In the genomic region with DNA sequence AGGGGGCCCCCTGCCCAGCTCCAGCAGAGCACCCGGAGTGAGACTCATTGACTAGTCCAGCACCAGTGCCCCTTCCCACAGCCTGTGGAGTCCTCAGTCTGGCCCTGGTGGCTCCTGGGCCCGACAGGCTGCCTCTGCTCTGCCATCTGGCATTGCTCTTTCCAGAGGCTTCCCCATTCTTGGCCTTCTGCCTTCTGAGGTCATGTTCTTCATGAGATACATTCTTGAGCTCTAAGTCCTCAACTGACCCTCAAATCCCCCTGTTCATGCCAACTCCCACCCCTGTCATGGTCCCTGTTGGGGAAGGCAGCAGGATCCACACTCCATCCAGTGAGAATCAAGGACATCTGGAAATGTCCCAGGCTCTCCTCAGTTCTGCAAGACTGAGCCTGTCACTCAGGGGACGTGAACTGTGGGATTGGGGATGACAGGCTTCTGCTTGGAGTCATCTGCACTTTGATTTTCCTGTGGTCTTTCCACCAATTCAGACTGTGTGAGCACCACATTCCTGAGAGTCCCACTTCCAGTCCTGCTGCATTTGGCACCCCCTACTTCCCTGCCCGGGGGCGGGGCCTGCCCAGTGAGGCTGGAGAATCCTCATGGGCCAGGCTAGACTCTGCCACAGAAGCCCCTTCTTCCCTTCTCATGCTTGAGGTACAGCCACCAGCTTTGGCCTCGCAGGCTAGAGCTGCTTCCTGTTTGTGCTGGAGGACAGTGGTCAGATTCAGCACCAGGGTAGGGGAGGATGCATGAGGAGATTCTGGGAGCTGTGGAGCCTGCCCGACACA, we compare ENCODE assay signal across 10 cellular contexts. TPM values are rescaled to one million over a fixed set of nuclear protein-coding genes. Genes with fewer than 3 reads are reported as not detected.
DNase-seq lines count a peak whose midpoint lies in the region; ATAC-seq lines count a peak whose summit lies in the region.
"Had no signal": no experiment of that assay in that cellular context is flagged by ENCODE, and none has a peak within 500 bp of the region (broad histone marks: within the 10 kb centered on the region; RNA-seq: fewer than 3 reads in every experiment).

No MANE protein-coding gene starts in this region.

- H3K27ac Mint-ChIP-seq in stimulated activated naive CD8-positive, alpha-beta T cell treated with anti-CD3 and anti-CD28 coated beads, Interleukin-15, Interleukin-2, amounts not matched to agents 100 ng/mL and 50 ng/mL, for 24 hours, result peak overlapping the region; percentile 100
- peak overlapping the region; percentile 92 for H3K27ac Mint-ChIP-seq in activated T-helper 2 cell treated with anti-CD3 and anti-CD28 coated beads, Interferon-gamma antibody, Interleukin-2, Interleukin-4, amounts not matched to agents 10 μg/mL and 5 μg/mL and 100 μg/mL, durations not matched to agents 14 hours and 24 hours and 36 hours

- H3K36me3 Mint-ChIP-seq in stimulated activated naive CD8-positive, alpha-beta T cell treated with anti-CD3 and anti-CD28 coated beads, Interleukin-15, Interleukin-2, amounts not matched to agents 100 ng/mL and 50 ng/mL, for 24 hours (ENCODE audit: low read depth), result peaks cover 34% of the 10 kb centered on the region
- H3K36me3 Mint-ChIP-seq in activated T-helper 2 cell treated with anti-CD3 and anti-CD28 coated beads, Interferon-gamma antibody, Interleukin-2, Interleukin-4, amounts not matched to agents 10 μg/mL and 5 μg/mL and 100 μg/mL, durations not matched to agents 14 hours and 24 hours and 36 hours (ENCODE audit: low read depth), result peaks cover 50% of the 10 kb centered on the region

- peak overlapping the region; percentile 72 for H3K4me3 Mint-ChIP-seq in stimulated activated naive CD8-positive, alpha-beta T cell treated with anti-CD3 and anti-CD28 coated beads, Interleukin-15, Interleukin-2, amounts not matched to agents 100 ng/mL and 50 ng/mL, for 24 hours
- no peak overlapping the region for H3K4me3 Mint-ChIP-seq in activated T-helper 2 cell treated with anti-CD3 and anti-CD28 coated beads, Interferon-gamma antibody, Interleukin-2, Interleukin-4, amounts not matched to agents 10 μg/mL and 5 μg/mL and 100 μg/mL, durations not matched to agents 14 hours and 24 hours and 36 hours (ENCODE audit: low read depth)

- DNase-seq in stimulated activated naive CD8-positive, alpha-beta T cell treated with anti-CD3 and anti-CD28 coated beads, Interleukin-15, Interleukin-2, amounts not matched to agents 100 U/mL and 50 U/mL, for 24 hours, result no peak
- DNase-seq in activated T-helper 2 cell treated with anti-CD3 and anti-CD28 coated beads, Interferon-gamma antibody, Interleukin-2, Interleukin-4, amounts not matched to agents 10 μg/mL and 5 μg/mL and 100 μg/mL, durations not matched to agents 14 hours and 24 hours and 36 hours (ENCODE audit: low spot score), result no peak
- peak; percentile 25 to 30 for DNase-seq in lung microvascular endothelial cell (ENCODE audit: low read depth in 2 of 2)
- DNase-seq in G401 (ENCODE audit: low spot score), result no peak
- no peak for DNase-seq in NCI-H2107 treated with DMSO at 0.1 percent for 48 hours (lab: John Stamatoyannopoulos, UW; ENCODE audit: unreplicated experiment)
- DNase-seq: GDM1, kidney had no signal

- peaks cover 57% of the 10 kb centered on the region for H3K4me1 Mint-ChIP-seq in stimulated activated naive CD8-positive, alpha-beta T cell treated with anti-CD3 and anti-CD28 coated beads, Interleukin-15, Interleukin-2, amounts not matched to agents 100 ng/mL and 50 ng/mL, for 24 hours (ENCODE audit: low read depth)
- peaks cover 42% of the 10 kb centered on the region for H3K4me1 Mint-ChIP-seq in activated T-helper 2 cell treated with anti-CD3 and anti-CD28 coated beads, Interferon-gamma antibody, Interleukin-2, Interleukin-4, amounts not matched to agents 10 μg/mL and 5 μg/mL and 100 μg/mL, durations not matched to agents 14 hours and 24 hours and 36 hours (ENCODE audit: low read depth)

- ATAC-seq in stimulated activated naive CD8-positive, alpha-beta T cell treated with anti-CD3 and anti-CD28 coated beads, Interleukin-15, Interleukin-2, amounts not matched to agents 100 U/mL and 50 U/mL, for 24 hours, result no peak
- ATAC-seq in GM18858 (IDR thresholded peaks at IDR 0.05; ENCODE audit: unreplicated experiment), result no peak
- no peak for ATAC-seq in GM18520 (IDR thresholded peaks at IDR 0.05; ENCODE audit: unreplicated experiment)

- H3K27me3 Mint-ChIP-seq in stimulated activated naive CD8-positive, alpha-beta T cell treated with anti-CD3 and anti-CD28 coated beads, Interleukin-15, Interleukin-2, amounts not matched to agents 100 ng/mL and 50 ng/mL, for 24 hours, result no peaks in the 10 kb centered on the region
- H3K27me3 Mint-ChIP-seq in activated T-helper 2 cell treated with anti-CD3 and anti-CD28 coated beads, Interferon-gamma antibody, Interleukin-2, Interleukin-4, amounts not matched to agents 10 μg/mL and 5 μg/mL and 100 μg/mL, durations not matched to agents 14 hours and 24 hours and 36 hours (ENCODE audit: low read depth), result no peaks in the 10 kb centered on the region

- H3K9me3 Mint-ChIP-seq in stimulated activated naive CD8-positive, alpha-beta T cell treated with anti-CD3 and anti-CD28 coated beads, Interleukin-15, Interleukin-2, amounts not matched to agents 100 ng/mL and 50 ng/mL, for 24 hours, result no peaks in the 10 kb centered on the region
- H3K9me3 Mint-ChIP-seq in activated T-helper 2 cell treated with anti-CD3 and anti-CD28 coated beads, Interferon-gamma antibody, Interleukin-2, Interleukin-4, amounts not matched to agents 10 μg/mL and 5 μg/mL and 100 μg/mL, durations not matched to agents 14 hours and 24 hours and 36 hours, result no peaks in the 10 kb centered on the region

- intact Hi-C loops in activated T-helper 2 cell treated with anti-CD3 and anti-CD28 coated beads, Interferon-gamma antibody, Interleukin-2, Interleukin-4, amounts not matched to agents 10 μg/mL and 5 μg/mL and 100 μg/mL, durations not matched to agents 14 hours and 24 hours and 36 hours (cut with micrococcal nuclease), result loop anchor here (5.0 kb wide), 2 partner anchors 56 to 131 kb away; no protein-coding TSS in a partner anchor

- in situ Hi-C loops in G401 (cut with HindIII; ENCODE audit: low sequenced_read_pairs), result no loop called here

RNA-seq across cellular contexts. Expression of a gene that starts 2.7 kb away (rescaled TPM):
- total RNA-seq in activated T-helper 2 cell treated with anti-CD3 and anti-CD28 coated beads, Interferon-gamma antibody, Interleukin-2, Interleukin-4, amounts not matched to agents 10 μg/mL and 5 μg/mL and 100 μg/mL, durations not matched to agents 14 hours and 24 hours and 36 hours, result 44.4 and 46.8 TPM in 2 replicates
- 23.2 and 29.4 TPM in 2 replicates for total RNA-seq in lung microvascular endothelial cell
- 41.8 and 47.6 TPM in 2 replicates for total RNA-seq in G401 (2014; rRNA removed; shearing (Covaris generic))

RNA-seq across cellular contexts. Expression of a gene that starts 37.2 kb away (rescaled TPM):
- total RNA-seq in activated T-helper 2 cell treated with anti-CD3 and anti-CD28 coated beads, Interferon-gamma antibody, Interleukin-2, Interleukin-4, amounts not matched to agents 10 μg/mL and 5 μg/mL and 100 μg/mL, durations not matched to agents 14 hours and 24 hours and 36 hours, result 1,784 and 1,798 TPM in 2 replicates
- total RNA-seq in lung microvascular endothelial cell, result 2,180 and 2,800 TPM in 2 replicates
- total RNA-seq in G401 (2014; rRNA removed; shearing (Covaris generic)), result 707 and 741 TPM in 2 replicates

Comparison
In these comparisons a context has a peak if more than half of its experiments do, and no peak if none do; other contexts are left out.
1. DNase-seq: peak in lung microvascular endothelial cell (2 of 2); none in stimulated activated naive CD8-positive, alpha-beta T cell treated with anti-CD3 and anti-CD28 coated beads, Interleukin-15, Interleukin-2, amounts not matched to agents 100 U/mL and 50 U/mL, for 24 hours (single experiment), activated T-helper 2 cell treated with anti-CD3 and anti-CD28 coated beads, Interferon-gamma antibody, Interleukin-2, Interleukin-4, amounts not matched to agents 10 μg/mL and 5 μg/mL and 100 μg/mL, durations not matched to agents 14 hours and 24 hours and 36 hours (single experiment), G401 (single experiment) and NCI-H2107 treated with DMSO at 0.1 percent for 48 hours (single experiment).